ENCODE assay signal across 28 cellular contexts in genomic region chr6:82169138-82169876, GRCh38.
"Had no signal": no experiment of that assay in that cellular context is flagged by ENCODE, and none has a peak within 500 bp of the region (broad histone marks: within the 10 kb centered on the region; RNA-seq: fewer than 3 reads in every experiment).

No MANE protein-coding gene starts in this region.

- H3K4me1 Mint-ChIP-seq: immature natural killer cell; memory B cell; stimulated activated naive CD8-positive, alpha-beta T cell treated with anti-CD3 and anti-CD28 coated beads, Interleukin-15, amount 100 ng/mL, for 72 hours had no signal

- H3K9me3 Mint-ChIP-seq: immature natural killer cell had no signal

- H3K4me3 Mint-ChIP-seq: immature natural killer cell; memory B cell; naive thymus-derived CD4-positive, alpha-beta T cell; nephron; stimulated activated naive CD8-positive, alpha-beta T cell treated with anti-CD3 and anti-CD28 coated beads, Interleukin-15, amount 100 ng/mL, for 72 hours had no signal

- H3K27ac ChIP-seq: ovary, psoas muscle, right lobe of liver, suprapubic skin, transverse colon, upper lobe of right lung, uterus had no signal

- H3K4me3 ChIP-seq: lung, ovary, psoas muscle, right lobe of liver, suprapubic skin, transverse colon, upper lobe of right lung, uterus had no signal

- H3K27ac Mint-ChIP-seq: memory B cell; stimulated activated naive CD8-positive, alpha-beta T cell treated with anti-CD3 and anti-CD28 coated beads, Interleukin-15, amount 100 ng/mL, for 72 hours had no signal

- H3K4me1 ChIP-seq: psoas muscle, right lobe of liver, suprapubic skin, transverse colon, upper lobe of right lung, uterus had no signal

- H3K36me3 ChIP-seq: ovary, uterus had no signal

- H3K9me3 ChIP-seq: ovary, psoas muscle, right lobe of liver, suprapubic skin, transverse colon, upper lobe of right lung, uterus had no signal

- ATAC-seq: left colon; naive thymus-derived CD4-positive, alpha-beta T cell; psoas muscle; right lobe of liver; stimulated activated naive CD8-positive, alpha-beta T cell treated with anti-CD3 and anti-CD28 coated beads, Interleukin-15, amount 100 ng/mL, for 72 hours; upper lobe of right lung had no signal

- H3K27me3 ChIP-seq: ovary, right lobe of liver, suprapubic skin, transverse colon, upper lobe of right lung, uterus had no signal

- H3K27me3 Mint-ChIP-seq: memory B cell; naive thymus-derived CD4-positive, alpha-beta T cell; stimulated activated naive CD8-positive, alpha-beta T cell treated with anti-CD3 and anti-CD28 coated beads, Interleukin-15, amount 100 ng/mL, for 72 hours had no signal

- DNase-seq: cerebellar nuclear complex; cortex of kidney; head of caudate nucleus; hippocampal formation; immature natural killer cell; islet precursor cell; kidney glomerular epithelial cell; left colon; midbrain; naive thymus-derived CD4-positive, alpha-beta T cell; occipital lobe; ovary; posterior cingulate gyrus; psoas muscle; right lobe of liver; small intestine; stimulated activated CD4-positive, alpha-beta T cell treated with anti-CD3 and anti-CD28 coated beads, Interleukin-1b, Interleukin-23, amount 100 ng/mL, for 48 hours; stimulated activated CD4-positive, alpha-beta T cell treated with anti-CD3 and anti-CD28 coated beads, Interleukin-4, amount 100 ng/mL, for 1 hour; stimulated activated CD8-positive, alpha-beta memory T cell treated with anti-CD3 and anti-CD28 coated beads, Interleukin-4, amount 100 ng/mL, for 48 hours; stimulated activated naive CD4-positive, alpha-beta T cell; stimulated activated naive CD8-positive, alpha-beta T cell treated with anti-CD3 and anti-CD28 coated beads, Interleukin-15, amount 100 ng/mL, for 72 hours; transverse colon; upper lobe of right lung; uterus had no signal
